ENCODE assay signal across 28 cellular contexts in the genomic region with DNA sequence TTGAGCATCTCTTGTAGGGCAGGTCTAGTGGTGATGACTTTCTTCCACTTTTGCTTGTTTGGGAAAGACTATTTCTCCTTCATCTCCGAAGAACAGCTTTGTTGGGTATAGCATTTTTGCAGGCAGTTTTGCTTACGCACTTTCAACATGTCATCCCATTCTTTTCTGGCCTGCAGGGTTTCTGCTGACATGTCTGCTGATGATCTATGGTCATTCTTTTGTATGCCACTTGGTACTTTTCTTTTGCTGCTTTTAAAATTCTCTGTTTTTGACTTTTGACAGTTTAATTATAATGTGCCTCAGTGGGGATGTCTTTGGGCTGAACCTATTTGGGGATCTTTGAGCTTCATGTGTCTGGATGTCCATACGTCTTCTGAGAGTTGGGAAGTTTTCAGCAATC.
"Had no signal": no experiment of that assay in that cellular context is flagged by ENCODE, and none has a peak within 500 bp of the region (broad histone marks: within the 10 kb centered on the region; RNA-seq: fewer than 3 reads in every experiment).

No MANE protein-coding gene starts in this region.

- H3K9me3 ChIP-seq: left lung, lower lobe of right lung, ovary, right atrium auricular region, stomach, testis, thyroid gland, transverse colon, upper lobe of right lung had no signal

- DNase-seq: hypothalamus; immature natural killer cell; kidney; left colon; left lung; lower lobe of right lung; mammary epithelial cell; mesendoderm; naive B cell; natural killer cell; ovary; stimulated activated CD4-positive, alpha-beta T cell treated with anti-CD3 and anti-CD28 coated beads, Interleukin-12 subunit alpha, Interleukin-12 subunit beta, amount 100 ng/mL, for 4 hours; stimulated activated CD4-positive, alpha-beta T cell treated with anti-CD3 and anti-CD28 coated beads, Interleukin-15, amount 100 ng/mL, for 24 hours; stimulated activated CD4-positive, alpha-beta T cell treated with anti-CD3 and anti-CD28 coated beads, Interleukin-2, amount 100 ng/mL, for 24 hours; stimulated activated CD4-positive, alpha-beta T cell treated with anti-CD3 and anti-CD28 coated beads, Interleukin-4, amount 100 ng/mL, for 1 hour; stimulated activated naive B cell treated with anti-CD40 and anti-IgM and Interleukin-4, amounts not matched to agents 10 μg/mL and 1 μg/mL and 100 μg/mL, for 72 hours; stimulated activated naive CD8-positive, alpha-beta T cell treated with anti-CD3 and anti-CD28 coated beads, Interleukin-15, Interleukin-2, amounts not matched to agents 100 U/mL and 50 U/mL, for 24 hours; stomach; testis; thyroid gland; transverse colon; upper lobe of right lung had no signal

- H3K4me3 ChIP-seq: left lung, lower lobe of right lung, ovary, right atrium auricular region, skin epidermis, stomach, testis, thyroid gland, transverse colon, upper lobe of right lung had no signal

- H3K4me1 ChIP-seq: left lung, lower lobe of right lung, right atrium auricular region, stomach, testis, thyroid gland, transverse colon, upper lobe of right lung had no signal

- H3K27me3 Mint-ChIP-seq: progenitor cell of endocrine pancreas had no signal

- H3K27me3 ChIP-seq: left lung, ovary, right atrium auricular region, stomach, testis, thyroid gland, transverse colon, upper lobe of right lung had no signal

- H3K36me3 ChIP-seq: left lung, lower lobe of right lung, ovary, right atrium auricular region, stomach, thyroid gland, transverse colon, upper lobe of right lung had no signal

- H3K9me3 Mint-ChIP-seq: naive B cell; natural killer cell; stimulated activated naive B cell treated with anti-CD40 and anti-IgM and Interleukin-4, amounts not matched to agents 10 μg/mL and 1 μg/mL and 100 μg/mL, for 72 hours had no signal

- FAIRE-seq: urothelium cell line had no signal

- H3K36me3 Mint-ChIP-seq: immature natural killer cell; mesothelial cell of epicardium; naive B cell; natural killer cell; stimulated activated naive B cell treated with anti-CD40 and anti-IgM and Interleukin-4, amounts not matched to agents 10 μg/mL and 1 μg/mL and 100 μg/mL, for 72 hours had no signal

- H3K27ac Mint-ChIP-seq: immature natural killer cell; mesothelial cell of epicardium; naive B cell; natural killer cell; progenitor cell of endocrine pancreas; stimulated activated naive B cell treated with anti-CD40 and anti-IgM and Interleukin-4, amounts not matched to agents 10 μg/mL and 1 μg/mL and 100 μg/mL, for 72 hours had no signal

- H3K27ac ChIP-seq: left lung, lower lobe of right lung, ovary, right atrium auricular region, skin epidermis, stomach, testis, thyroid gland, transverse colon, upper lobe of right lung had no signal

- H3K4me1 Mint-ChIP-seq: immature natural killer cell; naive B cell; natural killer cell; stimulated activated naive B cell treated with anti-CD40 and anti-IgM and Interleukin-4, amounts not matched to agents 10 μg/mL and 1 μg/mL and 100 μg/mL, for 72 hours had no signal

- H3K4me3 Mint-ChIP-seq: immature natural killer cell; mesothelial cell of epicardium; naive B cell; natural killer cell; stimulated activated naive B cell treated with anti-CD40 and anti-IgM and Interleukin-4, amounts not matched to agents 10 μg/mL and 1 μg/mL and 100 μg/mL, for 72 hours had no signal

- ATAC-seq: left colon; left lung; lower lobe of right lung; natural killer cell; sciatic nerve; stimulated activated naive B cell treated with anti-CD40 and anti-IgM and Interleukin-4, amounts not matched to agents 10 μg/mL and 1 μg/mL and 100 μg/mL, for 72 hours; stimulated activated naive CD8-positive, alpha-beta T cell treated with anti-CD3 and anti-CD28 coated beads, Interleukin-15, Interleukin-2, amounts not matched to agents 100 U/mL and 50 U/mL, for 24 hours; upper lobe of right lung had no signal
